16 cellular contexts compared by ENCODE assay signal in the genomic region with DNA sequence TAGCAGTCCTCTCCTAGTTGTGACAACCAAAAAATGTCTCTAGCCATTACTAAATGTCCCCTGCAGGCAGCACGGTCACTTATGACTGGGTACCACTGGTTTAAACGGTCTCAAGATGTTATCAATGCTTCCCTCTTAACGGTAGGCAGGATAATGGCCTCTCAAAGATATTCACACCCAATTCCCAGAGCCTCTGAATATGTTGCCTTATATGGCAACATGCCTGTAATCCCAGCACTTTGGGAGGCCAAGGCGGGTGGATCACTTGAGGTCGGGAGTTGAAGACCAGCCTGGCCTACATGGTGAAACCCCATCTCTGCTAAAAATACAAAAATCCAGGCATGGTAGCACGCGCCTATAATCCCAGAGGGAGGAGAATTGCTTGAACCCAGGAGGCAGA. TPM values are rescaled to one million over a fixed set of nuclear protein-coding genes. Genes with fewer than 3 reads are reported as not detected.
DNase-seq lines count a peak whose midpoint lies in the region; ATAC-seq and TF ChIP-seq lines count a peak whose summit lies in the region.
"Had no signal": no experiment of that assay in that cellular context is flagged by ENCODE, and none has a peak within 500 bp of the region (broad histone marks: within the 10 kb centered on the region; RNA-seq: fewer than 3 reads in every experiment).

No MANE protein-coding gene starts in this region.

- no peak for ATAC-seq in GM23338
- ATAC-seq: HCT116 had no signal

- H3K9me3 Mint-ChIP-seq in GM23338 (no peaks in the 10 kb centered on the region), glutamatergic neuron (ENCODE audit: unreplicated experiment) (peaks cover 1% of the 10 kb centered on the region)
- H3K9me3 Mint-ChIP-seq: CD4-positive, alpha-beta T cell; H9 had no signal

- H3K27me3 Mint-ChIP-seq in GM23338 (ENCODE audit: insufficient read depth, low read depth, poor library complexity) (peaks cover 3% of the 10 kb centered on the region), glutamatergic neuron (ENCODE audit: unreplicated experiment) (no peaks in the 10 kb centered on the region)
- H3K27me3 Mint-ChIP-seq: B cell had no signal

- no peaks in the 10 kb centered on the region for H3K9me3 ChIP-seq in osteoblast (ENCODE audit: low read depth, low read length)
- H3K9me3 ChIP-seq: BLaER1 had no signal

- no peaks in the 10 kb centered on the region for H3K4me1 ChIP-seq in GM23338 (ENCODE audit: insufficient read depth)
- peaks cover 10% of the 10 kb centered on the region for H3K4me1 ChIP-seq in osteoblast (ENCODE audit: insufficient read depth, low read length)

- no peak overlapping the region for H3K27ac ChIP-seq in GM23338 (ENCODE audit: low read depth)
- H3K27ac ChIP-seq in osteoblast (ENCODE audit: low read depth, low read length): no peak overlapping the region
- H3K27ac ChIP-seq: BLaER1 had no signal

- H3K4me3 Mint-ChIP-seq in GM23338: no peak overlapping the region
- no peak overlapping the region for H3K4me3 Mint-ChIP-seq in glutamatergic neuron (ENCODE audit: unreplicated experiment)
- H3K4me3 Mint-ChIP-seq: B cell; CD14-positive monocyte; CD4-positive, alpha-beta T cell; CD8-positive, alpha-beta memory T cell; H9 had no signal

- H3K27me3 ChIP-seq in GM23338 (ENCODE audit: insufficient read depth) (no peaks in the 10 kb centered on the region), osteoblast (ENCODE audit: insufficient read depth, low read length) (no peaks in the 10 kb centered on the region)
- H3K27me3 ChIP-seq: BLaER1 had no signal

- no peak overlapping the region for H2AFZ ChIP-seq in GM23338
- peak overlapping the region; percentile 27 for H2AFZ ChIP-seq in osteoblast (ENCODE audit: low read length)

- H3K79me2 ChIP-seq in GM23338 (replicated peaks; ENCODE audit: insufficient read depth) (no peaks in the 10 kb centered on the region), osteoblast (ENCODE audit: insufficient read depth, low read length) (no peaks in the 10 kb centered on the region)

- H3K4me1 Mint-ChIP-seq in GM23338 (no peaks in the 10 kb centered on the region), glutamatergic neuron (ENCODE audit: low read depth, unreplicated experiment) (no peaks in the 10 kb centered on the region)
- H3K4me1 Mint-ChIP-seq: CD8-positive, alpha-beta memory T cell; H9 had no signal

- H3K4me3 ChIP-seq in GM23338: no peak overlapping the region
- no peak overlapping the region for H3K4me3 ChIP-seq in osteoblast (ENCODE audit: insufficient read depth, low read length)
- H3K4me3 ChIP-seq: BLaER1 had no signal

- H4K20me1 ChIP-seq in GM23338 (replicated peaks; ENCODE audit: insufficient read depth) (no peaks in the 10 kb centered on the region), osteoblast (ENCODE audit: insufficient read depth, low read length) (no peaks in the 10 kb centered on the region)
- H4K20me1 ChIP-seq: BLaER1 had no signal

- H3K4me2 ChIP-seq in GM23338 (no peak overlapping the region), osteoblast (ENCODE audit: insufficient read depth, low read length) (no peak overlapping the region)
- H3K4me2 ChIP-seq: BLaER1 had no signal

- H3K9me2 ChIP-seq in GM23338 (ENCODE audit: insufficient read depth): no peaks in the 10 kb centered on the region

- DNase-seq in GM23338 (ENCODE audit: low spot score): no peak
- DNase-seq in glutamatergic neuron: no peak
- no peak for DNase-seq in osteoblast (ENCODE audit: insufficient read length, low spot score, missing footprints)
- no peak for DNase-seq in 8988T
- DNase-seq in dermis blood vessel endothelial cell: no peak
- DNase-seq in GM20000 (ENCODE audit: low spot score): no peak
- DNase-seq: CD4-positive, alpha-beta T cell; CD8-positive, alpha-beta memory T cell; DMS 273 treated with DMSO at 0.1 percent for 48 hours; DMS79; GF-D8; H9 had no signal

- H3F3A ChIP-seq in GM23338 (replicated peaks; ENCODE audit: low read depth): no peaks in the 10 kb centered on the region

- H3K27ac Mint-ChIP-seq in GM23338 (peak overlapping the region; percentile 48; the same call in 1 of the 2 replicates), glutamatergic neuron (ENCODE audit: unreplicated experiment) (peak overlapping the region; percentile 35)
- H3K27ac Mint-ChIP-seq: B cell; CD4-positive, alpha-beta T cell; CD8-positive, alpha-beta memory T cell; H9 had no signal

- H3K36me3 Mint-ChIP-seq in GM23338 (ENCODE audit: low read depth) (peaks cover 6% of the 10 kb centered on the region; the same call in 2 of the 3 replicates), glutamatergic neuron (ENCODE audit: unreplicated experiment) (no peaks in the 10 kb centered on the region)
- H3K36me3 Mint-ChIP-seq: CD14-positive monocyte; CD8-positive, alpha-beta memory T cell had no signal

- H3K36me3 ChIP-seq in GM23338 (ENCODE audit: insufficient read depth): 0 out of 2 replicates have a peak, but pooled peaks cover 4% of the 10 kb centered on the region
- H3K36me3 ChIP-seq in osteoblast (ENCODE audit: insufficient read depth, low read length): no peaks in the 10 kb centered on the region
- H3K36me3 ChIP-seq: BLaER1 had no signal

- TF ChIP-seq CTCF in GM23338 (conservative IDR thresholded peaks at IDR 0.05; ENCODE audit: low read depth in 2 of 2) (no peak), glutamatergic neuron (IDR thresholded peaks at IDR 0.05; ENCODE audit: partially characterized antibody, unreplicated experiment) (no peak), osteoblast (IDR thresholded peaks at IDR 0.05; ENCODE audit: extremely low read depth, low read depth, low read length) (no peak), GM20000 (IDR thresholded peaks at IDR 0.05; ENCODE audit: extremely low read depth, missing control alignments) (no peak)

TF ChIP-seq in GM23338, 12 proteins besides CTCF, POLR2A, EP300 and RAD21 (continues in another document):
- TF ChIP-seq ZNF114 (CRISPR knock-in tag; IDR thresholded peaks at IDR 0.05) (no peak), ETS1 (IDR thresholded peaks at IDR 0.05) (no peak), NANOG (IDR thresholded peaks at IDR 0.05; ENCODE audit: borderline replicate concordance) (no peak), JUNB (IDR thresholded peaks at IDR 0.05; ENCODE audit: unreplicated experiment) (no peak), ZNF331 (CRISPR knock-in tag; IDR thresholded peaks at IDR 0.05; ENCODE audit: low read depth) (no peak), CREB1 (CRISPR knock-in tag; IDR thresholded peaks at IDR 0.05; ENCODE audit: low read depth) (no peak)
- TF ChIP-seq, protein P1, sequence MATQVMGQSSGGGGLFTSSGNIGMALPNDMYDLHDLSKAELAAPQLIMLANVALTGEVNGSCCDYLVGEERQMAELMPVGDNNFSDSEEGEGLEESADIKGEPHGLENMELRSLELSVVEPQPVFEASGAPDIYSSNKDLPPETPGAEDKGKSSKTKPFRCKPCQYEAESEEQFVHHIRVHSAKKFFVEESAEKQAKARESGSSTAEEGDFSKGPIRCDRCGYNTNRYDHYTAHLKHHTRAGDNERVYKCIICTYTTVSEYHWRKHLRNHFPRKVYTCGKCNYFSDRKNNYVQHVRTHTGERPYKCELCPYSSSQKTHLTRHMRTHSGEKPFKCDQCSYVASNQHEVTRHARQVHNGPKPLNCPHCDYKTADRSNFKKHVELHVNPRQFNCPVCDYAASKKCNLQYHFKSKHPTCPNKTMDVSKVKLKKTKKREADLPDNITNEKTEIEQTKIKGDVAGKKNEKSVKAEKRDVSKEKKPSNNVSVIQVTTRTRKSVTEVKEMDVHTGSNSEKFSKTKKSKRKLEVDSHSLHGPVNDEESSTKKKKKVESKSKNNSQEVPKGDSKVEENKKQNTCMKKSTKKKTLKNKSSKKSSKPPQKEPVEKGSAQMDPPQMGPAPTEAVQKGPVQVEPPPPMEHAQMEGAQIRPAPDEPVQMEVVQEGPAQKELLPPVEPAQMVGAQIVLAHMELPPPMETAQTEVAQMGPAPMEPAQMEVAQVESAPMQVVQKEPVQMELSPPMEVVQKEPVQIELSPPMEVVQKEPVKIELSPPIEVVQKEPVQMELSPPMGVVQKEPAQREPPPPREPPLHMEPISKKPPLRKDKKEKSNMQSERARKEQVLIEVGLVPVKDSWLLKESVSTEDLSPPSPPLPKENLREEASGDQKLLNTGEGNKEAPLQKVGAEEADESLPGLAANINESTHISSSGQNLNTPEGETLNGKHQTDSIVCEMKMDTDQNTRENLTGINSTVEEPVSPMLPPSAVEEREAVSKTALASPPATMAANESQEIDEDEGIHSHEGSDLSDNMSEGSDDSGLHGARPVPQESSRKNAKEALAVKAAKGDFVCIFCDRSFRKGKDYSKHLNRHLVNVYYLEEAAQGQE (IDR thresholded peaks at IDR 0.05; ENCODE audit: unreplicated experiment): no peak

RNA-seq across cellular contexts. Expression of gene MME, which starts 9.4 kb away (rescaled TPM):
- total RNA-seq in GM23338 (2014; rRNA removed; shearing (Covaris generic)): 32.6 and 76.7 TPM in 2 replicates
- polyA plus RNA-seq in GM23338 (2016; fragmentation: Nextera tagmentation; extraction: Ambion mirVana): 9.8 and 15.2 TPM in 2 replicates
- total RNA-seq in glutamatergic neuron (ENCODE audit: unreplicated experiment) (6.6 TPM), osteoblast (102 and 261 TPM in 2 replicates), dermis blood vessel endothelial cell (7.3 and 20.8 TPM in 2 replicates)
